In the genomic region with DNA sequence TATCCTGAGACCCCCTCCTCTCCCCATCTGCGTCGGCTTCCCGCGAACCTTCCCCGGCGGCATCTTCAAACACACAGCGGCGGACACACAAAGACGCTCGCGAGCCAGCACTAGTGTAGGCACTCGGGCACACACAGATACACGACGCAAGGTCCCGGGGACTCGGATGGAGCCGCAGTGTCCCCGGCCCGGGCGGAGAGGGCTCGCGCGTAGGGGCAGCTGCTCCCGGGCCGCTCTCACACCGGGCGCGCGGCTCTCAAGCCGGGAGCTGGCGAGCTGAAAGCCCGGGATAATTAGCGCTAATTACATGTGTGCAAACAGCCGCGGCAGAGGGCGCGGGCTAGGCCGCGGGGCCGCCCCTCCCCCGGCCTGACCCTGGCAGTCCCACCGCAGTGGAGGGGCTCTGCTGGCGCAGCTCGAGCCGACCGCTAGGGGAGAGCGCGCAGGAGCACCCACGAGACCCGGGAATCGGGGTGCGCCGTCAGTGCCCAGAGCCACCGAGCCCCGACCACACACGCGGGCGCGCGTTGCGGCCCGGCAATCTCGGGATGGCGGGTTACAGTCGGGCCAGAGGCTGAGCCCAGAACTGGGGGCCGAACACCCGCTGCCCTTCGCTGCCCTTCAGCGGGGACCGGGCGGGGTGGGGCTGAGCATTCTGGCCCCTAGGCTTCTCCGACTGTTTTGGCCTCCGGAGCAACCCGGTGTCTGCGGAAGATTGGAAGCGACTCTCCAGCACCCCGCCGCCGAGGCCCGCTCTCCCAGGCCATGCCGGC, we compare ENCODE assay signal across 1 cellular context.
A peak's percentile ranks its signal among the peaks of the same experiment; 100 is the strongest.
TF ChIP-seq lines count a peak whose summit lies in the region.

No MANE protein-coding gene starts in this region.

TF ChIP-seq in WTC11, 78 proteins besides CTCF, POLR2A, EP300 and RAD21 (continued from another document):
- TF ChIP-seq, protein P1, sequence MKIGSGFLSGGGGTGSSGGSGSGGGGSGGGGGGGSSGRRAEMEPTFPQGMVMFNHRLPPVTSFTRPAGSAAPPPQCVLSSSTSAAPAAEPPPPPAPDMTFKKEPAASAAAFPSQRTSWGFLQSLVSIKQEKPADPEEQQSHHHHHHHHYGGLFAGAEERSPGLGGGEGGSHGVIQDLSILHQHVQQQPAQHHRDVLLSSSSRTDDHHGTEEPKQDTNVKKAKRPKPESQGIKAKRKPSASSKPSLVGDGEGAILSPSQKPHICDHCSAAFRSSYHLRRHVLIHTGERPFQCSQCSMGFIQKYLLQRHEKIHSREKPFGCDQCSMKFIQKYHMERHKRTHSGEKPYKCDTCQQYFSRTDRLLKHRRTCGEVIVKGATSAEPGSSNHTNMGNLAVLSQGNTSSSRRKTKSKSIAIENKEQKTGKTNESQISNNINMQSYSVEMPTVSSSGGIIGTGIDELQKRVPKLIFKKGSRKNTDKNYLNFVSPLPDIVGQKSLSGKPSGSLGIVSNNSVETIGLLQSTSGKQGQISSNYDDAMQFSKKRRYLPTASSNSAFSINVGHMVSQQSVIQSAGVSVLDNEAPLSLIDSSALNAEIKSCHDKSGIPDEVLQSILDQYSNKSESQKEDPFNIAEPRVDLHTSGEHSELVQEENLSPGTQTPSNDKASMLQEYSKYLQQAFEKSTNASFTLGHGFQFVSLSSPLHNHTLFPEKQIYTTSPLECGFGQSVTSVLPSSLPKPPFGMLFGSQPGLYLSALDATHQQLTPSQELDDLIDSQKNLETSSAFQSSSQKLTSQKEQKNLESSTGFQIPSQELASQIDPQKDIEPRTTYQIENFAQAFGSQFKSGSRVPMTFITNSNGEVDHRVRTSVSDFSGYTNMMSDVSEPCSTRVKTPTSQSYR (CRISPR knock-in tag; IDR thresholded peaks at IDR 0.05): 0 out of 2 replicates have a peak, but pooled peaks have one; percentile 18
- TF ChIP-seq HMGXB4 (CRISPR knock-in tag; IDR thresholded peaks at IDR 0.05): peak; percentile 71
